ENCODE assay signal across 8 cellular contexts in genomic region chr14:49853158-49853477, GRCh38. TPM values are rescaled to one million over a fixed set of nuclear protein-coding genes. Genes with fewer than 3 reads are reported as not detected.
A peak's percentile ranks its signal among the peaks of the same experiment; 100 is the strongest.
DNase-seq lines count a peak whose midpoint lies in the region; ATAC-seq, FAIRE-seq and TF ChIP-seq lines count a peak whose summit lies in the region.

No MANE protein-coding gene starts in this region.

- H3K36me3 ChIP-seq in BLaER1 treated with 17β-estradiol and CSF1 and Interleukin-3, amounts not matched to agents 10 nM and 100 nM, result peaks cover 28 to 33% (median 31%) of the 10 kb centered on the region in 11 experiments
- peaks cover 4% of the 10 kb centered on the region for H3K36me3 ChIP-seq in H7 (replicated peaks; ENCODE audit: control insufficient read depth, insufficient read depth, low read length)
- H3K36me3 ChIP-seq in spleen, result peaks cover 0 to 30% (median 19%) of the 10 kb centered on the region in 6 donors

- peak overlapping the region; percentile 88 to 98 (median 94); a peak in 20 of 22 replicates for H3K27ac ChIP-seq in BLaER1 treated with 17β-estradiol and CSF1 and Interleukin-3, amounts not matched to agents 10 nM and 100 nM
- peak overlapping the region; percentile 78 to 97 (median 94) for H3K27ac ChIP-seq in spleen

- H3K4me3 ChIP-seq in BLaER1 treated with 17β-estradiol and CSF1 and Interleukin-3, amounts not matched to agents 10 nM and 100 nM, result peak overlapping the region; percentile 73 to 92 (median 80)
- H3K4me3 ChIP-seq in H7 (ENCODE audit: insufficient read depth, low read depth, low read length) (peak overlapping the region; percentile 99), spleen (peak overlapping the region; percentile 66 to 87 (median 78))

- intact Hi-C loops in left cardiac atrium (cut with DNase I) (no loop called here), spleen (cut with DNase I; ENCODE audit: low total_unique reads) (no loop called here)

- DNase-seq in H7 (no peak), T-helper 17 cell (no peak), left cardiac atrium (no peak), spleen (no peak), D721Med (ENCODE audit: insufficient read length, low spot score) (no peak), HuH-7.5 (ENCODE audit: low spot score) (no peak), NCI-H2227 treated with DMSO at 0.1 percent for 48 hours (lab: John Stamatoyannopoulos, UW) (no peak)

- peak overlapping the region; percentile 97 for H3K27ac Mint-ChIP-seq in T-helper 17 cell

- peak overlapping the region; percentile 97 for H3K4me3 Mint-ChIP-seq in T-helper 17 cell

- H3K4me1 ChIP-seq in BLaER1 treated with 17β-estradiol and CSF1 and Interleukin-3, amounts not matched to agents 10 nM and 100 nM, result peaks cover 25 to 48% (median 33%) of the 10 kb centered on the region in 10 experiments
- peaks cover 10 to 64% (median 48%) of the 10 kb centered on the region in 6 donors for H3K4me1 ChIP-seq in spleen

- H3K27me3 ChIP-seq in BLaER1 treated with 17β-estradiol and CSF1 and Interleukin-3, amounts not matched to agents 10 nM and 100 nM, result no peaks in the 10 kb centered on the region
- H3K27me3 ChIP-seq in H7 (ENCODE audit: control insufficient read depth, insufficient read depth, low read length), result no peaks in the 10 kb centered on the region
- H3K27me3 ChIP-seq in spleen (replicated peaks in 1 of 7), result no peaks in the 10 kb centered on the region

- H3K27me3 Mint-ChIP-seq in T-helper 17 cell, result no peaks in the 10 kb centered on the region

- peak overlapping the region; percentile 91 to 99 (median 96) for H3K9ac ChIP-seq in BLaER1 treated with 17β-estradiol and CSF1 and Interleukin-3, amounts not matched to agents 10 nM and 100 nM

- TF ChIP-seq CTCF in spleen (IDR thresholded peaks at IDR 0.05 in 8 of 11, conservative IDR thresholded peaks at IDR 0.05 in 3 of 11) (peak in 2 of 11 experiments; percentile 1 to 3), D721Med (IDR thresholded peaks at IDR 0.05; ENCODE audit: insufficient read depth, missing control alignments) (no peak)

- H4K20me1 ChIP-seq in BLaER1 treated with 17β-estradiol and CSF1 and Interleukin-3, amounts not matched to agents 10 nM and 100 nM, result peaks cover 0 to 33% (median 16%) of the 10 kb centered on the region in 11 experiments; a peak in 13 of 22 replicates

- WGBS in spleen, 5 donors, result 0 to 1% (median 1%) methylated on average over 13 to 14 of the region's 14 CpGs

- no peak for TF ChIP-seq POLR2A in spleen (IDR thresholded peaks at IDR 0.05)

- H3K36me3 Mint-ChIP-seq in T-helper 17 cell (ENCODE audit: low read depth), result peaks cover 4% of the 10 kb centered on the region

- peak overlapping the region; percentile 57 to 81 (median 77) for H3K4me2 ChIP-seq in BLaER1 treated with 17β-estradiol and CSF1 and Interleukin-3, amounts not matched to agents 10 nM and 100 nM

- H3K4me1 Mint-ChIP-seq in T-helper 17 cell, result peaks cover 19% of the 10 kb centered on the region

- ATAC-seq in T-helper 17 cell (peak; percentile 29), left cardiac atrium (peak; percentile 6 to 13)

- FAIRE-seq in D721Med (lab: Jason Lieb, UNC), result no peak

- peaks cover 0 to 2% (median 0%) of the 10 kb centered on the region in 11 experiments; a peak in 7 of 22 replicates for H3K9me3 ChIP-seq in BLaER1 treated with 17β-estradiol and CSF1 and Interleukin-3, amounts not matched to agents 10 nM and 100 nM (replicated peaks in 1 of 11)
- no peaks in the 10 kb centered on the region for H3K9me3 ChIP-seq in T-helper 17 cell (ENCODE audit: control insufficient read depth, low read length, poor library complexity, severe bottlenecking)
- no peaks in the 10 kb centered on the region for H3K9me3 ChIP-seq in spleen

RNA-seq across cellular contexts. Expression of gene NEMF, which starts 0.5 kb away (rescaled TPM):
- 35.8 and 40.0 TPM in 2 replicates for total RNA-seq in H7 (2014; rRNA removed; shearing (Covaris generic))
- 10 to 100 TPM; 83.4 to 83.5 TPM for total RNA-seq in T-helper 17 cell
- 10 to 100 TPM; 48.6 to 60.5 TPM for total RNA-seq in left cardiac atrium
- total RNA-seq in spleen, result 100 to 1,000 TPM in 2 of 7 donors, 10 to 100 TPM in 5; 77.3 to 187 (median 84.7) TPM
- 10 to 100 TPM; 24.3 to 35.0 (median 29.3) TPM for polyA plus RNA-seq in spleen

RNA-seq across cellular contexts. Expression of gene ARF6, which starts 39.8 kb away (rescaled TPM):
- total RNA-seq in H7 (2014; rRNA removed; shearing (Covaris generic)), result 38.6 and 40.4 TPM in 2 replicates
- 10 to 100 TPM; 95.2 to 98.5 TPM for total RNA-seq in T-helper 17 cell
- total RNA-seq in left cardiac atrium, result 10 to 100 TPM; 28.6 to 38.0 TPM
- 10 to 100 TPM; 74.3 to 89.1 (median 83.6) TPM for total RNA-seq in spleen
- polyA plus RNA-seq in spleen, result 10 to 100 TPM; 39.0 to 63.9 (median 43.9) TPM
